Comparison of ENCODE assay signal across 23 cellular contexts in genomic region chr6:97026298-97026697, GRCh38.
DNase-seq lines count a peak whose midpoint lies in the region; ATAC-seq and TF ChIP-seq lines count a peak whose summit lies in the region.
"Had no signal": no experiment of that assay in that cellular context is flagged by ENCODE, and none has a peak within 500 bp of the region (broad histone marks: within the 10 kb centered on the region; RNA-seq: fewer than 3 reads in every experiment).

No MANE protein-coding gene starts in this region.

- 14% methylated on average over 3 of the region's 3 CpGs for WGBS in SK-N-SH (ENCODE audit: low lambda C conversion rate)
- WGBS in sigmoid colon, 2 donors, result 70 to 71% methylated on average over 3 of the region's 3 CpGs

- POLR2A ChIA-PET in SK-N-SH (lab: Yijun Ruan, JAX), result interaction anchor here (0.7 kb wide), 1 partner anchor 13 kb away, joined by 4 read pairs; no protein-coding TSS in a partner anchor

- H3K27ac ChIP-seq in SK-N-SH (ENCODE audit: low read depth in 2 of 2, low read length in 1 of 2) (no peak overlapping the region), sigmoid colon (no peak overlapping the region)
- H3K27ac ChIP-seq: ascending aorta; BLaER1 treated with 17β-estradiol and CSF1 and Interleukin-3, amounts not matched to agents 10 nM and 100 nM; neural progenitor cell; right lobe of liver; tibial artery had no signal

- H3K4me3 Mint-ChIP-seq in neural crest cell, result no peak overlapping the region
- H3K4me3 Mint-ChIP-seq: activated CD4-positive, alpha-beta memory T cell treated with anti-CD3 and anti-CD28 coated beads, Interleukin-2, amount 10 ng/mL, durations not matched to agents 7 days and 5 days; activated naive CD8-positive, alpha-beta T cell; neural progenitor cell had no signal

- ATAC-seq in SK-N-SH treated with all-trans-retinoic acid at 6 μM for 48 hours, result no peak
- ATAC-seq in HG03139 (IDR thresholded peaks at IDR 0.05; ENCODE audit: unreplicated experiment), result no peak
- ATAC-seq: right lobe of liver; stimulated activated naive CD8-positive, alpha-beta T cell treated with anti-CD3 and anti-CD28 coated beads, Interleukin-15, Interleukin-2, amounts not matched to agents 100 U/mL and 50 U/mL, for 24 hours had no signal

- H3K4me2 ChIP-seq in SK-N-SH, result no peak overlapping the region
- H3K4me2 ChIP-seq: BLaER1 treated with 17β-estradiol and CSF1 and Interleukin-3, amounts not matched to agents 10 nM and 100 nM; neural progenitor cell had no signal

- no peaks in the 10 kb centered on the region for H4K20me1 ChIP-seq in SK-N-SH (ENCODE audit: insufficient read depth)
- H4K20me1 ChIP-seq: BLaER1 treated with 17β-estradiol and CSF1 and Interleukin-3, amounts not matched to agents 10 nM and 100 nM had no signal

- intact Hi-C loops in sigmoid colon (cut with DNase I), result no loop called here

- H3F3A ChIP-seq in SK-N-SH (replicated peaks; ENCODE audit: insufficient read depth), result no peaks in the 10 kb centered on the region

- CTCF ChIA-PET in SK-N-SH (lab: Yijun Ruan, JAX), result interaction anchor here (1.3 to 4.2 kb wide), 2 partner anchors 13 to 127 kb away, joined by 3 to 23 read pairs; partner anchors contain the start of gene NDUFAF4

- no peaks in the 10 kb centered on the region for H3K9me3 Mint-ChIP-seq in neural crest cell
- H3K9me3 Mint-ChIP-seq: activated CD4-positive, alpha-beta memory T cell treated with anti-CD3 and anti-CD28 coated beads, Interleukin-2, amount 10 ng/mL, durations not matched to agents 7 days and 5 days; neural progenitor cell had no signal

- H3K27me3 Mint-ChIP-seq in neural crest cell (ENCODE audit: low read depth), result no peaks in the 10 kb centered on the region
- H3K27me3 Mint-ChIP-seq: activated CD4-positive, alpha-beta memory T cell treated with anti-CD3 and anti-CD28 coated beads, Interleukin-2, amount 10 ng/mL, durations not matched to agents 7 days and 5 days; activated naive CD8-positive, alpha-beta T cell had no signal

- H2AFZ ChIP-seq in SK-N-SH (ENCODE audit: low read depth), result no peak overlapping the region
- H2AFZ ChIP-seq: neural progenitor cell had no signal

- no peaks in the 10 kb centered on the region for H3K36me3 ChIP-seq in SK-N-SH (replicated peaks in 1 of 2; ENCODE audit: control insufficient read depth in 1 of 2, insufficient read depth in 2 of 2, low read length in 1 of 2)
- H3K36me3 ChIP-seq in sigmoid colon, result no peaks in the 10 kb centered on the region
- no peaks in the 10 kb centered on the region for H3K36me3 ChIP-seq in H7 (replicated peaks; ENCODE audit: control insufficient read depth, insufficient read depth, low read length)
- H3K36me3 ChIP-seq: ascending aorta; BLaER1 treated with 17β-estradiol and CSF1 and Interleukin-3, amounts not matched to agents 10 nM and 100 nM; neural progenitor cell; right lobe of liver; tibial artery had no signal

- H3K4me3 ChIP-seq in SK-N-SH (ENCODE audit: low read depth in 2 of 2, low read length in 1 of 2), result no peak overlapping the region
- no peak overlapping the region for H3K4me3 ChIP-seq in sigmoid colon
- H3K4me3 ChIP-seq in H7 (ENCODE audit: insufficient read depth, low read depth, low read length), result no peak overlapping the region
- H3K4me3 ChIP-seq: ascending aorta; BLaER1 treated with 17β-estradiol and CSF1 and Interleukin-3, amounts not matched to agents 10 nM and 100 nM; neural progenitor cell; right lobe of liver; tibial artery had no signal

- H3K9me3 ChIP-seq in SK-N-SH (no peaks in the 10 kb centered on the region), sigmoid colon (no peaks in the 10 kb centered on the region)
- H3K9me3 ChIP-seq: ascending aorta; BLaER1 treated with 17β-estradiol and CSF1 and Interleukin-3, amounts not matched to agents 10 nM and 100 nM; right lobe of liver; tibial artery had no signal

- no peaks in the 10 kb centered on the region for H3K79me2 ChIP-seq in SK-N-SH (ENCODE audit: insufficient read depth)

- H3K36me3 Mint-ChIP-seq in neural crest cell (ENCODE audit: low read depth), result no peaks in the 10 kb centered on the region
- H3K36me3 Mint-ChIP-seq: neural progenitor cell had no signal

- peak overlapping the region; percentile 28 for H3K27ac Mint-ChIP-seq in neural crest cell (ENCODE audit: unreplicated experiment)
- H3K27ac Mint-ChIP-seq: activated CD4-positive, alpha-beta memory T cell treated with anti-CD3 and anti-CD28 coated beads, Interleukin-2, amount 10 ng/mL, durations not matched to agents 7 days and 5 days; activated naive CD8-positive, alpha-beta T cell; neural progenitor cell had no signal

- H3K4me1 ChIP-seq in SK-N-SH (ENCODE audit: control insufficient read depth in 1 of 2, insufficient read depth in 2 of 2, low read depth in 1 of 2, low read length in 1 of 2) (peaks cover 0 to 9% of the 10 kb centered on the region in 2 experiments; a peak in 2 of 4 replicates), sigmoid colon (no peaks in the 10 kb centered on the region)
- H3K4me1 ChIP-seq: ascending aorta; BLaER1 treated with 17β-estradiol and CSF1 and Interleukin-3, amounts not matched to agents 10 nM and 100 nM; neural progenitor cell; right lobe of liver; tibial artery had no signal

- DNase-seq in SK-N-SH, result peak; percentile 46
- peak; percentile 54 for DNase-seq in NCI-H146 (lab: John Stamatoyannopoulos, UW)
- DNase-seq in NCI-H748 treated with DMSO at 0.1 percent for 48 hours (lab: John Stamatoyannopoulos, UW), result peak; percentile 84
- DNase-seq in neural crest cell (ENCODE audit: low read depth, low spot score), result no peak
- no peak for DNase-seq in sigmoid colon
- no peak for DNase-seq in H7
- DNase-seq: activated CD4-positive, alpha-beta memory T cell treated with anti-CD3 and anti-CD28 coated beads, Interleukin-2, amount 10 ng/mL, durations not matched to agents 7 days and 5 days; activated CD4-positive, CD25-positive, alpha-beta regulatory T cell treated with anti-CD3 and anti-CD28 coated beads, Interleukin-2, amount 50 U/mL, for 72 hours; dermis blood vessel endothelial cell; mammary epithelial cell; NCI-H2107; posterior cingulate gyrus; right lobe of liver; SHP77 treated with DMSO at 0.1 percent for 48 hours; stimulated activated CD4-positive, alpha-beta T cell treated with anti-CD3 and anti-CD28 coated beads, Interleukin-4, amount 100 ng/mL, for 4 hours; stimulated activated naive CD8-positive, alpha-beta T cell treated with anti-CD3 and anti-CD28 coated beads, Interleukin-15, Interleukin-2, amounts not matched to agents 100 U/mL and 50 U/mL, for 24 hours; tibial artery had no signal

- TF ChIP-seq EP300 in SK-N-SH (IDR thresholded peaks at IDR 0.05; ENCODE audit: borderline replicate concordance in 1 of 2, low read depth in 1 of 2, low read length in 1 of 2) (peak in 1 of 2 experiments; percentile 51; a peak in 1 of 4 replicates), sigmoid colon (IDR thresholded peaks at IDR 0.05) (no peak)

- no peak for TF ChIP-seq RAD21 in SK-N-SH (IDR thresholded peaks at IDR 0.05; ENCODE audit: low read length)

- peaks cover 6% of the 10 kb centered on the region for H3K4me1 Mint-ChIP-seq in neural crest cell
- H3K4me1 Mint-ChIP-seq: activated CD4-positive, alpha-beta memory T cell treated with anti-CD3 and anti-CD28 coated beads, Interleukin-2, amount 10 ng/mL, durations not matched to agents 7 days and 5 days had no signal

- no peak for TF ChIP-seq CTCF in SK-N-SH (IDR thresholded peaks at IDR 0.05)
- no peak for TF ChIP-seq CTCF in neural crest cell (conservative IDR thresholded peaks at IDR 0.05)
- TF ChIP-seq CTCF in sigmoid colon (IDR thresholded peaks at IDR 0.05), result no peak

- H3K9ac ChIP-seq in SK-N-SH, result no peak overlapping the region
- H3K9ac ChIP-seq: BLaER1 treated with 17β-estradiol and CSF1 and Interleukin-3, amounts not matched to agents 10 nM and 100 nM; neural progenitor cell had no signal

- H3K27me3 ChIP-seq in SK-N-SH (ENCODE audit: insufficient read depth), result no peaks in the 10 kb centered on the region
- no peaks in the 10 kb centered on the region for H3K27me3 ChIP-seq in sigmoid colon
- H3K27me3 ChIP-seq in H7 (ENCODE audit: control insufficient read depth, insufficient read depth, low read length), result no peaks in the 10 kb centered on the region
- H3K27me3 ChIP-seq: ascending aorta; BLaER1 treated with 17β-estradiol and CSF1 and Interleukin-3, amounts not matched to agents 10 nM and 100 nM; neural progenitor cell; right lobe of liver; tibial artery had no signal

- no peak for TF ChIP-seq POLR2A in sigmoid colon (IDR thresholded peaks at IDR 0.05)

- peaks cover 4% of the 10 kb centered on the region; the same call in 1 of the 2 replicates for H3K9me2 ChIP-seq in SK-N-SH

TF ChIP-seq in SK-N-SH, 30 proteins besides CTCF, POLR2A, EP300 and RAD21:
- TF ChIP-seq SIN3A (IDR thresholded peaks at IDR 0.05; ENCODE audit: borderline replicate concordance, low read depth, low read length) (no peak), POLR2AphosphoS5 (IDR thresholded peaks at IDR 0.05; ENCODE audit: low read depth, low read length) (no peak), TAF1 (IDR thresholded peaks at IDR 0.05; ENCODE audit: borderline replicate concordance, low read depth, low read length) (no peak), NFIC (IDR thresholded peaks at IDR 0.05; ENCODE audit: borderline replicate concordance) (no peak), RFX5 (IDR thresholded peaks at IDR 0.05; ENCODE audit: low read length) (no peak)

TF ChIP-seq in SK-N-SH treated with all-trans-retinoic acid at 6 μM for 48 hours, 23 proteins besides CTCF, POLR2A, EP300 and RAD21:
- TF ChIP-seq OSR1 (CRISPR knock-in tag; IDR thresholded peaks at IDR 0.05) (no peak), POU6F1 (CRISPR knock-in tag; IDR thresholded peaks at IDR 0.05; ENCODE audit: borderline replicate concordance, low read depth) (no peak), RARB (CRISPR knock-in tag; IDR thresholded peaks at IDR 0.05) (no peak), ZC3H10 (CRISPR knock-in tag; IDR thresholded peaks at IDR 0.05) (no peak), ZNF565 (CRISPR knock-in tag; conservative IDR thresholded peaks at IDR 0.05; ENCODE audit: low read depth) (no peak), BACH2 (CRISPR knock-in tag; IDR thresholded peaks at IDR 0.05; ENCODE audit: borderline replicate concordance) (no peak), PPARA (CRISPR knock-in tag; IDR thresholded peaks at IDR 0.05; ENCODE audit: borderline replicate concordance) (no peak), ZFP30 (CRISPR knock-in tag; IDR thresholded peaks at IDR 0.05) (no peak), ZFP3 (CRISPR knock-in tag; IDR thresholded peaks at IDR 0.05) (no peak)

Comparison
In these comparisons a context has a peak if more than half of its experiments do, and no peak if none do; other contexts are left out.
1. DNase-seq: peak in SK-N-SH (single experiment), NCI-H146 (single experiment) and NCI-H748 treated with DMSO at 0.1 percent for 48 hours (single experiment); none in neural crest cell (single experiment), sigmoid colon (single experiment) and H7 (single experiment).